In the genomic region with DNA sequence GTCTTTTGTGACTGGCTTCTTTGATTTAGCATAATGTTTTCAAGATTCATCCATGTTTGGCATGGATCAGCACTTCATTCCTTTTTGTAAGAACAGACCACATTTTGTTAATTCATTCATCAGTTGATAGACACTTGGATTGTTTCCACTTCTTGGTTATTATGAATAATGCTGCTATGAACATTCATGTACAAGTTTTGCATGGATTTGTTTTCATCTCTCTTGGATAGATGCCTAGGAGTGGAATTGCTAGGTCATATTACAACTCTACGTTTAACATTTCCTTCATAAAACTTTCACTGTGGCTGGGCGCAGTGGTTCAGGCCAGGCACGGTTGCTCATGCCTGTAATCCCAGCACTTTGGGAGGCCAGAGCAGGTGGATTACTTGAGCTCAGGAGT, we compare ENCODE assay signal across 2 cellular contexts.
TF ChIP-seq lines count a peak whose summit lies in the region.

No MANE protein-coding gene starts in this region.

TF ChIP-seq in HepG2, 621 proteins besides CTCF, POLR2A, EP300 and RAD21:
- TF ChIP-seq ADNP (CRISPR knock-in tag; IDR thresholded peaks at IDR 0.05) (no peak), ZNF292 (CRISPR knock-in tag; IDR thresholded peaks at IDR 0.05; ENCODE audit: borderline replicate concordance, low read depth) (no peak), ZNF180 (CRISPR knock-in tag; IDR thresholded peaks at IDR 0.05; ENCODE audit: borderline replicate concordance, low read depth) (no peak), ZNF329 (CRISPR knock-in tag; IDR thresholded peaks at IDR 0.05; ENCODE audit: low read depth) (no peak), KLF6 (CRISPR knock-in tag; IDR thresholded peaks at IDR 0.05) (no peak)

TF ChIP-seq in SK-N-SH treated with all-trans-retinoic acid at 6 μM for 48 hours, 23 proteins besides CTCF, POLR2A, EP300 and RAD21:
- no peak for TF ChIP-seq CREB5 (CRISPR knock-in tag; IDR thresholded peaks at IDR 0.05; ENCODE audit: low read depth)
- TF ChIP-seq ZNF8 (CRISPR knock-in tag; IDR thresholded peaks at IDR 0.05), result no peak
